In genomic region chr14:73418227-73418626, GRCh38 we compare ENCODE assay signal across 1 cellular context.
TF ChIP-seq lines count a peak whose summit lies in the region.

No MANE protein-coding gene starts in this region.

TF ChIP-seq in IMR-90, 13 proteins besides CTCF, POLR2A, EP300 and RAD21:
- TF ChIP-seq CEBPB (IDR thresholded peaks at IDR 0.05; ENCODE audit: low read depth, low read length), result peak; percentile 72
- no peak for TF ChIP-seq RFX5 (IDR thresholded peaks at IDR 0.05; ENCODE audit: low read depth, low read length)
